9 cellular contexts compared by ENCODE assay signal in the genomic region with DNA sequence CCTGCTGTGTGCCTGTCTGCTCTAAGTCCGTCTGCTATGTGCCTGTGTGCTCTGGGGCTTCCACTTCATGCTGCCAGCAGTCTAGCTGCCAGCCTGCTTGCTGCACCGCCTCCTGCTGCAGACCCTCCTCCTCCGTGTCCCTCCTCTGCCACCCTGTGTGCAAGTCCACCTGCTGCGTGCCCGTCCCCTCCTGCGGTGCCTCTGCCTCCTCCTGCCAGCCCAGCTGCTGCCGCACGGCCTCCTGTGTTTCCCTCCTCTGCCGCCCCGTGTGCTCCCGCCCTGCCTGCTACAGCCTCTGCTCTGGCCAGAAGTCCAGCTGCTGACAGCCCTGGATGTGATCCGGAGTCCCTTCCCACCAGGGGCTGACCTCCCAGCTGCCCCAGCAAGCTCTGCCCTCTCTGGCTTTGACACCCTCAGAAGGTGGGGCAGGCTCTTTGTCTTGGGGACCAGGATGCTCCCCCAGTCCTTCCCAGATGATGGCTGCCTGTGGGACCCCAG. TPM values are rescaled to one million over a fixed set of nuclear protein-coding genes. Genes with fewer than 3 reads are reported as not detected.
"Had no signal": no experiment of that assay in that cellular context is flagged by ENCODE, and none has a peak within 500 bp of the region (broad histone marks: within the 10 kb centered on the region; RNA-seq: fewer than 3 reads in every experiment).

No MANE protein-coding gene starts in this region.

RNA-seq across cellular contexts. Expression of a gene that starts 0.7 kb away (rescaled TPM):
- total RNA-seq: activated CD8-positive, alpha-beta memory T cell treated with anti-CD3 and anti-CD28 coated beads, Interleukin-2, amount 10 ng/mL, durations not matched to agents 7 days and 5 days; activated T-helper 1 cell treated with anti-CD3 and anti-CD28 coated beads, Interleukin-12 subunit alpha, Interleukin-12 subunit beta, Interleukin-2, Interleukin-4 antibody, amounts not matched to agents 30 ng/mL and 10 ng/mL and 1 ng/mL, durations not matched to agents 14 hours and 24 hours and 36 hours; ascending aorta; body of pancreas; K562; Peyer's patch; Right ventricle myocardium superior; SJSA1; T-helper 1 cell treated with Interleukin-12 subunit alpha and Interleukin-12 subunit beta and Interleukin-4 antibody, amounts not matched to agents 30 ng/mL and 1 ng/mL, for 36 hours had no signal
- polyA plus RNA-seq: K562 had no signal

RNA-seq across cellular contexts. Expression of a gene that starts 8.3 kb away (rescaled TPM):
- total RNA-seq: activated CD8-positive, alpha-beta memory T cell treated with anti-CD3 and anti-CD28 coated beads, Interleukin-2, amount 10 ng/mL, durations not matched to agents 7 days and 5 days; activated T-helper 1 cell treated with anti-CD3 and anti-CD28 coated beads, Interleukin-12 subunit alpha, Interleukin-12 subunit beta, Interleukin-2, Interleukin-4 antibody, amounts not matched to agents 30 ng/mL and 10 ng/mL and 1 ng/mL, durations not matched to agents 14 hours and 24 hours and 36 hours; ascending aorta; body of pancreas; K562; Peyer's patch; Right ventricle myocardium superior; SJSA1; T-helper 1 cell treated with Interleukin-12 subunit alpha and Interleukin-12 subunit beta and Interleukin-4 antibody, amounts not matched to agents 30 ng/mL and 1 ng/mL, for 36 hours had no signal
- polyA plus RNA-seq: K562 had no signal

RNA-seq across cellular contexts. Expression of a gene that starts 11.0 kb away (rescaled TPM):
- total RNA-seq: activated CD8-positive, alpha-beta memory T cell treated with anti-CD3 and anti-CD28 coated beads, Interleukin-2, amount 10 ng/mL, durations not matched to agents 7 days and 5 days; activated T-helper 1 cell treated with anti-CD3 and anti-CD28 coated beads, Interleukin-12 subunit alpha, Interleukin-12 subunit beta, Interleukin-2, Interleukin-4 antibody, amounts not matched to agents 30 ng/mL and 10 ng/mL and 1 ng/mL, durations not matched to agents 14 hours and 24 hours and 36 hours; ascending aorta; body of pancreas; K562; Peyer's patch; Right ventricle myocardium superior; SJSA1; T-helper 1 cell treated with Interleukin-12 subunit alpha and Interleukin-12 subunit beta and Interleukin-4 antibody, amounts not matched to agents 30 ng/mL and 1 ng/mL, for 36 hours had no signal
- polyA plus RNA-seq: K562 had no signal

RNA-seq across cellular contexts. Expression of a gene that starts 16.6 kb away (rescaled TPM):
- total RNA-seq: activated CD8-positive, alpha-beta memory T cell treated with anti-CD3 and anti-CD28 coated beads, Interleukin-2, amount 10 ng/mL, durations not matched to agents 7 days and 5 days; activated T-helper 1 cell treated with anti-CD3 and anti-CD28 coated beads, Interleukin-12 subunit alpha, Interleukin-12 subunit beta, Interleukin-2, Interleukin-4 antibody, amounts not matched to agents 30 ng/mL and 10 ng/mL and 1 ng/mL, durations not matched to agents 14 hours and 24 hours and 36 hours; ascending aorta; body of pancreas; K562; Peyer's patch; Right ventricle myocardium superior; SJSA1; T-helper 1 cell treated with Interleukin-12 subunit alpha and Interleukin-12 subunit beta and Interleukin-4 antibody, amounts not matched to agents 30 ng/mL and 1 ng/mL, for 36 hours had no signal
- polyA plus RNA-seq: K562 had no signal

RNA-seq across cellular contexts. Expression of a gene that starts 19.8 kb away (rescaled TPM):
- total RNA-seq: activated CD8-positive, alpha-beta memory T cell treated with anti-CD3 and anti-CD28 coated beads, Interleukin-2, amount 10 ng/mL, durations not matched to agents 7 days and 5 days; activated T-helper 1 cell treated with anti-CD3 and anti-CD28 coated beads, Interleukin-12 subunit alpha, Interleukin-12 subunit beta, Interleukin-2, Interleukin-4 antibody, amounts not matched to agents 30 ng/mL and 10 ng/mL and 1 ng/mL, durations not matched to agents 14 hours and 24 hours and 36 hours; ascending aorta; body of pancreas; K562; Peyer's patch; Right ventricle myocardium superior; SJSA1; T-helper 1 cell treated with Interleukin-12 subunit alpha and Interleukin-12 subunit beta and Interleukin-4 antibody, amounts not matched to agents 30 ng/mL and 1 ng/mL, for 36 hours had no signal
- polyA plus RNA-seq: K562 had no signal
